8 cellular contexts compared by ENCODE assay signal in genomic region chr3:183825380-183826161, GRCh38. TPM values are rescaled to one million over a fixed set of nuclear protein-coding genes. Genes with fewer than 3 reads are reported as not detected.
DNase-seq lines count a peak whose midpoint lies in the region; FAIRE-seq and TF ChIP-seq lines count a peak whose summit lies in the region.

Gene MAP6D1, minus strand, starts transcription at chr3:183825577. Its CDS starts 30 bp downstream, at chr3:183825547.

- DNase-seq in A673 (ENCODE audit: low spot score) (peak; percentile 79), GM12891 (ENCODE audit: insufficient read length, low spot score) (peak; percentile 66), HK-2 (ENCODE audit: unreplicated experiment) (peak; percentile 72), RPMI7951 (ENCODE audit: low read depth) (peak; percentile 55), glomerular visceral epithelial cell (ENCODE audit: extremely low spot score) (peak; percentile 75), urothelium cell line (ENCODE audit: low spot score) (peak; percentile 88)
- DNase-seq in activated naive CD8-positive, alpha-beta T cell treated with anti-CD3 and anti-CD28 coated beads for 36 hours: peak; percentile 75

- intact Hi-C loops in A673 (cut with micrococcal nuclease; ENCODE audit: unreplicated experiment): no loop called here

- POLR2A ChIA-PET in A673 (lab: Charles Lee; ENCODE audit: low non-redundant PET): no interaction called here

- peak within 1 kb of the TSS; percentile 75 for H3K4me3 Mint-ChIP-seq in activated naive CD8-positive, alpha-beta T cell treated with anti-CD3 and anti-CD28 coated beads for 36 hours

- no peaks in the 10 kb centered on the region for H3K27me3 Mint-ChIP-seq in activated naive CD8-positive, alpha-beta T cell treated with anti-CD3 and anti-CD28 coated beads for 36 hours

- H3K27ac Mint-ChIP-seq in activated naive CD8-positive, alpha-beta T cell treated with anti-CD3 and anti-CD28 coated beads for 36 hours: peak within 1 kb of the TSS; percentile 71

- H3K4me3 ChIP-seq in A673 (ENCODE audit: low read depth, low read length, poor library complexity, severe bottlenecking) (peak within 1 kb of the TSS; percentile 75), neutrophil (ENCODE audit: low read depth in 1 of 2, low read length in 1 of 2) (peak within 1 kb of the TSS; percentile 39 to 58)

- H3K9me3 Mint-ChIP-seq in activated naive CD8-positive, alpha-beta T cell treated with anti-CD3 and anti-CD28 coated beads for 36 hours: no peaks in the 10 kb centered on the region

- H3K27me3 ChIP-seq in A673 (replicated peaks; ENCODE audit: insufficient read depth, low read depth, low read length, poor library complexity) (no peaks in the 10 kb centered on the region), neutrophil (peaks cover 47% of the 10 kb centered on the region)

- peaks cover 17% of the 10 kb centered on the region for H3K4me1 Mint-ChIP-seq in activated naive CD8-positive, alpha-beta T cell treated with anti-CD3 and anti-CD28 coated beads for 36 hours

- TF ChIP-seq CTCF in A673 (conservative IDR thresholded peaks at IDR 0.05; ENCODE audit: low read depth, low read length) (peak; percentile 48), neutrophil (IDR thresholded peaks at IDR 0.05) (no peak)

- H3K4me1 ChIP-seq in A673 (ENCODE audit: insufficient read depth, low read length, poor library complexity, severe bottlenecking): no peaks in the 10 kb centered on the region
- H3K4me1 ChIP-seq in neutrophil (ENCODE audit: control insufficient read depth in 1 of 2, insufficient read depth in 1 of 2, low read depth in 1 of 2, low read length in 1 of 2): peaks cover 10 to 20% of the 10 kb centered on the region in 2 experiments

- H3K9me3 ChIP-seq in A673 (ENCODE audit: low read depth, low read length, poor library complexity, severe bottlenecking) (no peaks in the 10 kb centered on the region), neutrophil (no peaks in the 10 kb centered on the region)

- TF ChIP-seq POLR2A in GM12891 (IDR thresholded peaks at IDR 0.05; ENCODE audit: low read depth, low read length): no peak

- no peak within 1 kb of the TSS for H3K27ac ChIP-seq in A673 (ENCODE audit: low read depth, low read length, poor library complexity, severe bottlenecking)
- no peak within 1 kb of the TSS for H3K27ac ChIP-seq in neutrophil

- CTCF ChIA-PET in A673 (lab: Charles Lee): interaction anchor here (0.6 to 1.7 kb wide), 2 partner anchors 19 to 59 kb away, joined by 4 to 6 read pairs; partner anchors contain the start of gene PARL

- BruUV-seq in A673 (replicated peaks; lab: Mats Ljungman, UMichigan): no TSS peak

- no peaks in the 10 kb centered on the region for H3K36me3 ChIP-seq in A673 (ENCODE audit: insufficient read depth, low read length, poor library complexity, severe bottlenecking)
- H3K36me3 ChIP-seq in neutrophil: peaks cover 43% of the 10 kb centered on the region

- H3K36me3 Mint-ChIP-seq in activated naive CD8-positive, alpha-beta T cell treated with anti-CD3 and anti-CD28 coated beads for 36 hours: no peaks in the 10 kb centered on the region

- peak; percentile 60 for FAIRE-seq in GM12891 (lab: Jason Lieb, UNC)
- peak; percentile 37 for FAIRE-seq in urothelium cell line (lab: Jason Lieb, UNC)

TF ChIP-seq in GM12891, 5 proteins besides CTCF, POLR2A, EP300 and RAD21:
- TF ChIP-seq SPI1 (IDR thresholded peaks at IDR 0.05; ENCODE audit: low read depth, low read length) (no peak), POLR2AphosphoS5 (IDR thresholded peaks at IDR 0.05; ENCODE audit: low read depth, low read length) (no peak), POU2F2 (IDR thresholded peaks at IDR 0.05; ENCODE audit: low read depth, low read length) (no peak), TAF1 (IDR thresholded peaks at IDR 0.05; ENCODE audit: low read depth, low read length) (no peak), PAX5 (IDR thresholded peaks at IDR 0.05; ENCODE audit: insufficient read depth, low read length, severe bottlenecking) (no peak)
TF ChIP-seq in GM12891: peak in this region for 0.

RNA-seq across cellular contexts. Expression of gene MAP6D1, which starts in this region (rescaled TPM):
- total RNA-seq in A673 (2021): 5.0 and 5.9 TPM in 2 replicates
- polyA plus RNA-seq in GM12891 (2012; ENCODE audit: low read depth, missing spikeins): not detected
- 1.1 and 2.1 TPM in 2 replicates for total RNA-seq in RPMI7951 (2014; rRNA removed; shearing (Covaris generic))
- total RNA-seq in activated naive CD8-positive, alpha-beta T cell treated with anti-CD3 and anti-CD28 coated beads for 36 hours: 1 to 10 TPM; 5.3 to 6.5 TPM
